In the genomic region with DNA sequence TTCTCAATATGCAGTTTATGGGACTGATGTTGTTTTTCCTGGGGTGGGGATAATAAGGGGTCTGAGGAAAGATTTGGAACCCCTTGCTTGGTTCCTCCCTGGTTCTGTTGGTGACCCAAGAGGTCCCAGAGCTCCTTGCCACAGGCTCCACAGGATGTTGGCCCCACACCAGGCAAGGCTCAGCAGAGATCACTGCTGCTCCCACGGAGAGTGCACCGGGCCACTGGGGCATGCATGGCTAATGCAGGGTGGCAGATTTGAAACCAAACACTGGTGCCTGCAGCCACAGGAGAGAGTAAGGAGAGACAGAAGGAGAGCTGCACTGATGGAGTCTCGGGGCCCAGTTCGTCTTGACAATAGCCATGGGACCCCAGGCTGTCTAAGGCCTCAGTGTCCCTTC, we compare ENCODE assay signal across 19 cellular contexts. TPM values are rescaled to one million over a fixed set of nuclear protein-coding genes. Genes with fewer than 3 reads are reported as not detected.
"Had no signal": no experiment of that assay in that cellular context is flagged by ENCODE, and none has a peak within 500 bp of the region (broad histone marks: within the 10 kb centered on the region; RNA-seq: fewer than 3 reads in every experiment).

No MANE protein-coding gene starts in this region.

- H3K4me3 Mint-ChIP-seq: activated CD4-positive, alpha-beta T cell treated with anti-CD3 and anti-CD28 coated beads, Interleukin-2, amount 10 ng/mL, durations not matched to agents 7 days and 5 days; activated naive CD8-positive, alpha-beta T cell; activated T-cell treated with anti-CD3 and anti-CD28 coated beads, Interleukin-2, amount 50 U/mL, for 72 hours; immature natural killer cell; natural killer cell; stimulated activated naive CD8-positive, alpha-beta T cell treated with anti-CD3 and anti-CD28 coated beads, Interleukin-15, Interleukin-2, amounts not matched to agents 100 ng/mL and 50 ng/mL, for 24 hours had no signal

- H3K27ac Mint-ChIP-seq: activated CD4-positive, alpha-beta T cell treated with anti-CD3 and anti-CD28 coated beads, Interleukin-2, amount 10 ng/mL, durations not matched to agents 7 days and 5 days; activated naive CD8-positive, alpha-beta T cell; activated T-cell treated with anti-CD3 and anti-CD28 coated beads, Interleukin-2, amount 50 U/mL, for 72 hours; immature natural killer cell; natural killer cell; progenitor cell of endocrine pancreas; stimulated activated naive CD8-positive, alpha-beta T cell treated with anti-CD3 and anti-CD28 coated beads, Interleukin-15, Interleukin-2, amounts not matched to agents 100 ng/mL and 50 ng/mL, for 24 hours had no signal

- H3K4me1 ChIP-seq: uterus had no signal

- H3K9me3 ChIP-seq: body of pancreas, thoracic aorta, uterus had no signal

- H3K4me3 ChIP-seq: body of pancreas, thoracic aorta, uterus had no signal

- H3K4me1 Mint-ChIP-seq: activated CD4-positive, alpha-beta T cell treated with anti-CD3 and anti-CD28 coated beads, Interleukin-2, amount 10 ng/mL, durations not matched to agents 7 days and 5 days; immature natural killer cell; natural killer cell had no signal

- H3K36me3 ChIP-seq: thoracic aorta, uterus had no signal

- H3K9me3 Mint-ChIP-seq: activated CD4-positive, alpha-beta T cell treated with anti-CD3 and anti-CD28 coated beads, Interleukin-2, amount 10 ng/mL, durations not matched to agents 7 days and 5 days; activated T-cell treated with anti-CD3 and anti-CD28 coated beads, Interleukin-2, amount 50 U/mL, for 72 hours; immature natural killer cell; natural killer cell; stimulated activated naive CD8-positive, alpha-beta T cell treated with anti-CD3 and anti-CD28 coated beads, Interleukin-15, Interleukin-2, amounts not matched to agents 100 ng/mL and 50 ng/mL, for 24 hours had no signal

- H3K36me3 Mint-ChIP-seq: activated naive CD8-positive, alpha-beta T cell; immature natural killer cell; natural killer cell had no signal

- DNase-seq: activated CD4-positive, alpha-beta T cell treated with anti-CD3 and anti-CD28 coated beads, Interleukin-2, amount 10 ng/mL, durations not matched to agents 7 days and 5 days; activated CD4-positive, CD25-positive, alpha-beta regulatory T cell; activated CD8-positive, alpha-beta memory T cell treated with anti-CD3 and anti-CD28 coated beads, Interleukin-2, amount 50 U/mL, for 48 hours; activated gamma-delta T cell treated with Interleukin-2 at 50 U/mL for 16 hours; activated T-cell treated with anti-CD3 and anti-CD28 coated beads, Interleukin-2, amount 50 U/mL, for 72 hours; amniotic stem cell; body of pancreas; cerebellar nuclear complex; glutamatergic neuron; immature natural killer cell; natural killer cell; occipital lobe; SW 1271; uterus had no signal

- H3K27ac ChIP-seq: thoracic aorta had no signal

- H3K27me3 ChIP-seq: body of pancreas, uterus had no signal

RNA-seq across cellular contexts. Expression of a gene that starts 2.5 kb away (rescaled TPM):
- total RNA-seq: activated CD4-positive, alpha-beta T cell treated with anti-CD3 and anti-CD28 coated beads, Interleukin-2, amount 10 ng/mL, durations not matched to agents 7 days and 5 days; activated T-cell treated with anti-CD3 and anti-CD28 coated beads, Interleukin-2, amount 50 U/mL, for 72 hours; natural killer cell; progenitor cell of endocrine pancreas; SK-MEL-5 had no signal
- polyA plus RNA-seq: immature natural killer cell had no signal

RNA-seq across cellular contexts. Expression of a gene that starts 37.7 kb away (rescaled TPM):
- total RNA-seq: activated CD4-positive, alpha-beta T cell treated with anti-CD3 and anti-CD28 coated beads, Interleukin-2, amount 10 ng/mL, durations not matched to agents 7 days and 5 days; activated T-cell treated with anti-CD3 and anti-CD28 coated beads, Interleukin-2, amount 50 U/mL, for 72 hours; natural killer cell had no signal
- polyA plus RNA-seq: immature natural killer cell had no signal
